In the genomic region with DNA sequence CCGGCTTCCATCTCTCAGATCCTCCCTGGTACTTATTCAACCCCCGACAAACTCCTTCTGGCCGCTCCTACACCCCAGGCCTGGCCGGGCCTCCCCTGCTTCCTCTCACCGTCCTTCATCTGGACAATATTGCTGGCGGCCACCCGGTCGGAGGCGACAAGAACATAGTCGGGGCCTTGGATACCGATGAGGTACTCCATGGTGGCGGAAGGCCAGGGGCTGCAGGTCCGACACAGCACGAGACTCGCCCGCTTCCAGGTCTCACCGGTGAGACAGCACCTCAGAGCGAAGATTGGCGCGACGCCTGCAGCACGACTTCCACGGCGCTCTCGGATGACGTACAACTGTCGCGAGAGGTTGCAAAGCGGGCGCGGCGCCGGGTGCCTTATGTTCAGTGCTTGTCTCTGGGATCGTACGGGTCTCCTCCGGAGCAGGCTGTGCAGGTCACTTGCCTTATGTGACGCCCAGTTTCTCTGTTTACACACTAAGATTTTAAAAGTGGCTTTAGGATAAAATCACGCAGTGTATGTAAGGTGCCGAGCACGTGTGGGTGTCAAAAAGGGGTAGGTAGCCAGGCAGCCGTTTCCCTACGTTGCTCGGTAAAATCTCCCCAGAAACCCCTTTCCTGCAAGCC, we compare ENCODE assay signal across 1 cellular context.
TF ChIP-seq lines count a peak whose summit lies in the region.

TSS of gene PSMB2 (minus strand) at position 294 of the 634 bp plus-strand sequence. CDS start at position 200, 94 bp downstream.

TF ChIP-seq in HEK293, 187 proteins besides CTCF, POLR2A, EP300 and RAD21 (continued from another document and continues in another):
- TF ChIP-seq, protein P1, sequence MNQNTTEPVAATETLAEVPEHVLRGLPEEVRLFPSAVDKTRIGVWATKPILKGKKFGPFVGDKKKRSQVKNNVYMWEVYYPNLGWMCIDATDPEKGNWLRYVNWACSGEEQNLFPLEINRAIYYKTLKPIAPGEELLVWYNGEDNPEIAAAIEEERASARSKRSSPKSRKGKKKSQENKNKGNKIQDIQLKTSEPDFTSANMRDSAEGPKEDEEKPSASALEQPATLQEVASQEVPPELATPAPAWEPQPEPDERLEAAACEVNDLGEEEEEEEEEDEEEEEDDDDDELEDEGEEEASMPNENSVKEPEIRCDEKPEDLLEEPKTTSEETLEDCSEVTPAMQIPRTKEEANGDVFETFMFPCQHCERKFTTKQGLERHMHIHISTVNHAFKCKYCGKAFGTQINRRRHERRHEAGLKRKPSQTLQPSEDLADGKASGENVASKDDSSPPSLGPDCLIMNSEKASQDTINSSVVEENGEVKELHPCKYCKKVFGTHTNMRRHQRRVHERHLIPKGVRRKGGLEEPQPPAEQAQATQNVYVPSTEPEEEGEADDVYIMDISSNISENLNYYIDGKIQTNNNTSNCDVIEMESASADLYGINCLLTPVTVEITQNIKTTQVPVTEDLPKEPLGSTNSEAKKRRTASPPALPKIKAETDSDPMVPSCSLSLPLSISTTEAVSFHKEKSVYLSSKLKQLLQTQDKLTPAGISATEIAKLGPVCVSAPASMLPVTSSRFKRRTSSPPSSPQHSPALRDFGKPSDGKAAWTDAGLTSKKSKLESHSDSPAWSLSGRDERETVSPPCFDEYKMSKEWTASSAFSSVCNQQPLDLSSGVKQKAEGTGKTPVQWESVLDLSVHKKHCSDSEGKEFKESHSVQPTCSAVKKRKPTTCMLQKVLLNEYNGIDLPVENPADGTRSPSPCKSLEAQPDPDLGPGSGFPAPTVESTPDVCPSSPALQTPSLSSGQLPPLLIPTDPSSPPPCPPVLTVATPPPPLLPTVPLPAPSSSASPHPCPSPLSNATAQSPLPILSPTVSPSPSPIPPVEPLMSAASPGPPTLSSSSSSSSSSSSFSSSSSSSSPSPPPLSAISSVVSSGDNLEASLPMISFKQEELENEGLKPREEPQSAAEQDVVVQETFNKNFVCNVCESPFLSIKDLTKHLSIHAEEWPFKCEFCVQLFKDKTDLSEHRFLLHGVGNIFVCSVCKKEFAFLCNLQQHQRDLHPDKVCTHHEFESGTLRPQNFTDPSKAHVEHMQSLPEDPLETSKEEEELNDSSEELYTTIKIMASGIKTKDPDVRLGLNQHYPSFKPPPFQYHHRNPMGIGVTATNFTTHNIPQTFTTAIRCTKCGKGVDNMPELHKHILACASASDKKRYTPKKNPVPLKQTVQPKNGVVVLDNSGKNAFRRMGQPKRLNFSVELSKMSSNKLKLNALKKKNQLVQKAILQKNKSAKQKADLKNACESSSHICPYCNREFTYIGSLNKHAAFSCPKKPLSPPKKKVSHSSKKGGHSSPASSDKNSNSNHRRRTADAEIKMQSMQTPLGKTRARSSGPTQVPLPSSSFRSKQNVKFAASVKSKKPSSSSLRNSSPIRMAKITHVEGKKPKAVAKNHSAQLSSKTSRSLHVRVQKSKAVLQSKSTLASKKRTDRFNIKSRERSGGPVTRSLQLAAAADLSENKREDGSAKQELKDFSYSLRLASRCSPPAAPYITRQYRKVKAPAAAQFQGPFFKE (tag by site-specific recombination; IDR thresholded peaks at IDR 0.05; ENCODE audit: borderline replicate concordance): no peak
- TF ChIP-seq ZNF175 (tag by site-specific recombination; IDR thresholded peaks at IDR 0.05) (no peak), SP7 (tag by site-specific recombination; IDR thresholded peaks at IDR 0.05) (peak; percentile 74), ZNF830 (tag by site-specific recombination; IDR thresholded peaks at IDR 0.05; ENCODE audit: low read depth) (no peak), ZNF76 (tag by site-specific recombination; IDR thresholded peaks at IDR 0.05; ENCODE audit: borderline replicate concordance, low read depth) (peak; percentile 85), KLF9 (tag by site-specific recombination; IDR thresholded peaks at IDR 0.05; ENCODE audit: low read depth) (no peak), ZFP37 (tag by site-specific recombination; IDR thresholded peaks at IDR 0.05) (peak; percentile 57; the same call in 1 of the 2 replicates), ZNF214 (tag by site-specific recombination; IDR thresholded peaks at IDR 0.05; ENCODE audit: borderline replicate concordance) (no peak), ZNF621 (tag by site-specific recombination; IDR thresholded peaks at IDR 0.05) (no peak), RBAK (tag by site-specific recombination; IDR thresholded peaks at IDR 0.05) (no peak), ZNF560 (tag by site-specific recombination; IDR thresholded peaks at IDR 0.05; ENCODE audit: borderline replicate concordance) (no peak), ZNF121 (tag by site-specific recombination; IDR thresholded peaks at IDR 0.05) (no peak), ZNF280C (tag by site-specific recombination; IDR thresholded peaks at IDR 0.05) (no peak), ZNF626 (tag by site-specific recombination; IDR thresholded peaks at IDR 0.05) (no peak), ZNF10 (tag by site-specific recombination; IDR thresholded peaks at IDR 0.05) (no peak), ZIC2 (tag by site-specific recombination; IDR thresholded peaks at IDR 0.05) (peak; percentile 37), ZNF837 (tag by site-specific recombination; IDR thresholded peaks at IDR 0.05) (no peak), YY1 (tag by site-specific recombination; IDR thresholded peaks at IDR 0.05) (peak; percentile 39; the same call in 1 of the 2 replicates), ZNF155 (tag by site-specific recombination; IDR thresholded peaks at IDR 0.05) (no peak), ZBTB48 (tag by site-specific recombination; IDR thresholded peaks at IDR 0.05) (peak; percentile 86), ZNF548 (tag by site-specific recombination; IDR thresholded peaks at IDR 0.05) (no peak), SP3 (tag by site-specific recombination; IDR thresholded peaks at IDR 0.05) (peak; percentile 54), KLF17 (tag by site-specific recombination; IDR thresholded peaks at IDR 0.05) (no peak), ZNF169 (tag by site-specific recombination; IDR thresholded peaks at IDR 0.05) (no peak), ZNF792 (tag by site-specific recombination; IDR thresholded peaks at IDR 0.05) (no peak), ZNF510 (tag by site-specific recombination; IDR thresholded peaks at IDR 0.05; ENCODE audit: insufficient replicate concordance) (no peak), AEBP2 (tag by site-specific recombination; IDR thresholded peaks at IDR 0.05; ENCODE audit: borderline replicate concordance) (no peak), ZNF423 (tag by site-specific recombination; IDR thresholded peaks at IDR 0.05) (no peak), ZNF747 (tag by site-specific recombination; IDR thresholded peaks at IDR 0.05) (no peak), ZNF514 (tag by site-specific recombination; IDR thresholded peaks at IDR 0.05) (no peak), ZNF302 (tag by site-specific recombination; IDR thresholded peaks at IDR 0.05; ENCODE audit: low read depth) (no peak), YY2 (tag by site-specific recombination; IDR thresholded peaks at IDR 0.05) (no peak), ZNF366 (tag by site-specific recombination; conservative IDR thresholded peaks at IDR 0.05) (no peak), ZNF48 (tag by site-specific recombination; IDR thresholded peaks at IDR 0.05) (no peak), ZNF16 (tag by site-specific recombination; IDR thresholded peaks at IDR 0.05; ENCODE audit: low read depth) (no peak), ZNF701 (tag by site-specific recombination; IDR thresholded peaks at IDR 0.05) (no peak), ZNF248 (tag by site-specific recombination; IDR thresholded peaks at IDR 0.05) (no peak), ZNF184 (tag by site-specific recombination; IDR thresholded peaks at IDR 0.05) (no peak)
- TF ChIP-seq, protein P2, sequence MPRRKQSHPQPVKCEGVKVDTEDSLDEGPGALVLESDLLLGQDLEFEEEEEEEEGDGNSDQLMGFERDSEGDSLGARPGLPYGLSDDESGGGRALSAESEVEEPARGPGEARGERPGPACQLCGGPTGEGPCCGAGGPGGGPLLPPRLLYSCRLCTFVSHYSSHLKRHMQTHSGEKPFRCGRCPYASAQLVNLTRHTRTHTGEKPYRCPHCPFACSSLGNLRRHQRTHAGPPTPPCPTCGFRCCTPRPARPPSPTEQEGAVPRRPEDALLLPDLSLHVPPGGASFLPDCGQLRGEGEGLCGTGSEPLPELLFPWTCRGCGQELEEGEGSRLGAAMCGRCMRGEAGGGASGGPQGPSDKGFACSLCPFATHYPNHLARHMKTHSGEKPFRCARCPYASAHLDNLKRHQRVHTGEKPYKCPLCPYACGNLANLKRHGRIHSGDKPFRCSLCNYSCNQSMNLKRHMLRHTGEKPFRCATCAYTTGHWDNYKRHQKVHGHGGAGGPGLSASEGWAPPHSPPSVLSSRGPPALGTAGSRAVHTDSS (tag by site-specific recombination; IDR thresholded peaks at IDR 0.05): no peak
- TF ChIP-seq, protein P3, sequence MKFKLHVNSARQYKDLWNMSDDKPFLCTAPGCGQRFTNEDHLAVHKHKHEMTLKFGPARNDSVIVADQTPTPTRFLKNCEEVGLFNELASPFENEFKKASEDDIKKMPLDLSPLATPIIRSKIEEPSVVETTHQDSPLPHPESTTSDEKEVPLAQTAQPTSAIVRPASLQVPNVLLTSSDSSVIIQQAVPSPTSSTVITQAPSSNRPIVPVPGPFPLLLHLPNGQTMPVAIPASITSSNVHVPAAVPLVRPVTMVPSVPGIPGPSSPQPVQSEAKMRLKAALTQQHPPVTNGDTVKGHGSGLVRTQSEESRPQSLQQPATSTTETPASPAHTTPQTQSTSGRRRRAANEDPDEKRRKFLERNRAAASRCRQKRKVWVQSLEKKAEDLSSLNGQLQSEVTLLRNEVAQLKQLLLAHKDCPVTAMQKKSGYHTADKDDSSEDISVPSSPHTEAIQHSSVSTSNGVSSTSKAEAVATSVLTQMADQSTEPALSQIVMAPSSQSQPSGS (tag by site-specific recombination; IDR thresholded peaks at IDR 0.05; ENCODE audit: low read depth): peak; percentile 19; the same call in 1 of the 2 replicates
- TF ChIP-seq, protein P4, sequence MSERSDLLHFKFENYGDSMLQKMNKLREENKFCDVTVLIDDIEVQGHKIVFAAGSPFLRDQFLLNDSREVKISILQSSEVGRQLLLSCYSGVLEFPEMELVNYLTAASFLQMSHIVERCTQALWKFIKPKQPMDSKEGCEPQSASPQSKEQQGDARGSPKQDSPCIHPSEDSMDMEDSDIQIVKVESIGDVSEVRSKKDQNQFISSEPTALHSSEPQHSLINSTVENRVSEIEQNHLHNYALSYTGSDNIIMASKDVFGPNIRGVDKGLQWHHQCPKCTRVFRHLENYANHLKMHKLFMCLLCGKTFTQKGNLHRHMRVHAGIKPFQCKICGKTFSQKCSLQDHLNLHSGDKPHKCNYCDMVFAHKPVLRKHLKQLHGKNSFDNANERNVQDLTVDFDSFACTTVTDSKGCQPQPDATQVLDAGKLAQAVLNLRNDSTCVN (tag by site-specific recombination; optimal IDR thresholded peaks at IDR 0.05): peak; percentile 67
- TF ChIP-seq, protein P5, sequence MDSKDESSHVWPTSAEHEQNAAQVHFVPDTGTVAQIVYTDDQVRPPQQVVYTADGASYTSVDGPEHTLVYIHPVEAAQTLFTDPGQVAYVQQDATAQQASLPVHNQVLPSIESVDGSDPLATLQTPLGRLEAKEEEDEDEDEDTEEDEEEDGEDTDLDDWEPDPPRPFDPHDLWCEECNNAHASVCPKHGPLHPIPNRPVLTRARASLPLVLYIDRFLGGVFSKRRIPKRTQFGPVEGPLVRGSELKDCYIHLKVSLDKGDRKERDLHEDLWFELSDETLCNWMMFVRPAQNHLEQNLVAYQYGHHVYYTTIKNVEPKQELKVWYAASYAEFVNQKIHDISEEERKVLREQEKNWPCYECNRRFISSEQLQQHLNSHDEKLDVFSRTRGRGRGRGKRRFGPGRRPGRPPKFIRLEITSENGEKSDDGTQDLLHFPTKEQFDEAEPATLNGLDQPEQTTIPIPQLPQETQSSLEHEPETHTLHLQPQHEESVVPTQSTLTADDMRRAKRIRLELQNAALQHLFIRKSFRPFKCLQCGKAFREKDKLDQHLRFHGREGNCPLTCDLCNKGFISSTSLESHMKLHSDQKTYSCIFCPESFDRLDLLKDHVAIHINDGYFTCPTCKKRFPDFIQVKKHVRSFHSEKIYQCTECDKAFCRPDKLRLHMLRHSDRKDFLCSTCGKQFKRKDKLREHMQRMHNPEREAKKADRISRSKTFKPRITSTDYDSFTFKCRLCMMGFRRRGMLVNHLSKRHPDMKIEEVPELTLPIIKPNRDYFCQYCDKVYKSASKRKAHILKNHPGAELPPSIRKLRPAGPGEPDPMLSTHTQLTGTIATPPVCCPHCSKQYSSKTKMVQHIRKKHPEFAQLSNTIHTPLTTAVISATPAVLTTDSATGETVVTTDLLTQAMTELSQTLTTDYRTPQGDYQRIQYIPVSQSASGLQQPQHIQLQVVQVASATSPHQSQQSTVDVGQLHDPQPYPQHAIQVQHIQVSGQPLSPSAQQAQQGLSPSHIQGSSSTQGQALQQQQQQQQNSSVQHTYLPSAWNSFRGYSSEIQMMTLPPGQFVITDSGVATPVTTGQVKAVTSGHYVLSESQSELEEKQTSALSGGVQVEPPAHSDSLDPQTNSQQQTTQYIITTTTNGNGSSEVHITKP (tag by site-specific recombination; IDR thresholded peaks at IDR 0.05): no peak
